ENCODE assay signal across 1 cellular context in the genomic region with DNA sequence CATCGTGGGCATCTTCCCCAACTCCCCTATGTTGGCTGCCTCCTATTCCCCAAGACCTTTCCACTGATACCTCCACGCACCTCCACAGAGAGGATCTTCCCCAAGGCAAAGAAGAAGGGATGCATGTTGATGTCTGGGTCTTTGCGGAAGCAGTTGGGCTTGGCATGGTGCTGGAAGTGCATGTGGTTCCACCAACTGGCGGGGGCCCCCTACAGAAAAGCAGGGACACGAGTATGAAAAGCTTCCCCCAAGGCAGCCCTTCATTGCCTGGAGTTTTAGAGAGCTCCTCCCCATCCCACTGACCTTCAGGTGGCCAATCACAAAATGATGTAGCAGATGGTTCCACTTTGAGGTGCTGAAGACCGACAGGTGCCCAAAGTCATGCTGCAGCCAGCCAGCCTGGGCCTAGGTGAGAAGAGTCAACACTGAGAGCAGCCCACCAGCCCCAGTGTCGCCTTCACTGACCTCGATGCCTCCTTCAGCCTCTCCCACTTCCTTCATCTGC.
TF ChIP-seq lines count a peak whose summit lies in the region.

No MANE protein-coding gene starts in this region.

TF ChIP-seq in K562, 482 proteins besides CTCF, POLR2A, EP300 and RAD21:
- TF ChIP-seq, protein P1, sequence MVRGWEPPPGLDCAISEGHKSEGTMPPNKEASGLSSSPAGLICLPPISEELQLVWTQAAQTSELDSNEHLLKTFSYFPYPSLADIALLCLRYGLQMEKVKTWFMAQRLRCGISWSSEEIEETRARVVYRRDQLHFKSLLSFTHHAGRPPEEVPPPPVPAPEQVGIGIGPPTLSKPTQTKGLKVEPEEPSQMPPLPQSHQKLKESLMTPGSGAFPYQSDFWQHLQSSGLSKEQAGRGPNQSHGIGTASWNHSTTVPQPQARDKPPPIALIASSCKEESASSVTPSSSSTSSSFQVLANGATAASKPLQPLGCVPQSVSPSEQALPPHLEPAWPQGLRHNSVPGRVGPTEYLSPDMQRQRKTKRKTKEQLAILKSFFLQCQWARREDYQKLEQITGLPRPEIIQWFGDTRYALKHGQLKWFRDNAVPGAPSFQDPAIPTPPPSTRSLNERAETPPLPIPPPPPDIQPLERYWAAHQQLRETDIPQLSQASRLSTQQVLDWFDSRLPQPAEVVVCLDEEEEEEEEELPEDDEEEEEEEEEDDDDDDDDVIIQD (CRISPR knock-in tag; IDR thresholded peaks at IDR 0.05): no peak
- TF ChIP-seq RBM22 (IDR thresholded peaks at IDR 0.05; ENCODE audit: low read depth, low read length, poor library complexity, severe bottlenecking): peak; percentile 13
- peak; percentile 47; the same call in 1 of the 2 replicates for TF ChIP-seq POLR2G (IDR thresholded peaks at IDR 0.05; ENCODE audit: low read depth, low read length)
- peak; percentile 38; the same call in 1 of the 2 replicates for TF ChIP-seq RBFOX2 (IDR thresholded peaks at IDR 0.05; ENCODE audit: low read depth, low read length)
